ENCODE assay signal across 2 cellular contexts in the genomic region with DNA sequence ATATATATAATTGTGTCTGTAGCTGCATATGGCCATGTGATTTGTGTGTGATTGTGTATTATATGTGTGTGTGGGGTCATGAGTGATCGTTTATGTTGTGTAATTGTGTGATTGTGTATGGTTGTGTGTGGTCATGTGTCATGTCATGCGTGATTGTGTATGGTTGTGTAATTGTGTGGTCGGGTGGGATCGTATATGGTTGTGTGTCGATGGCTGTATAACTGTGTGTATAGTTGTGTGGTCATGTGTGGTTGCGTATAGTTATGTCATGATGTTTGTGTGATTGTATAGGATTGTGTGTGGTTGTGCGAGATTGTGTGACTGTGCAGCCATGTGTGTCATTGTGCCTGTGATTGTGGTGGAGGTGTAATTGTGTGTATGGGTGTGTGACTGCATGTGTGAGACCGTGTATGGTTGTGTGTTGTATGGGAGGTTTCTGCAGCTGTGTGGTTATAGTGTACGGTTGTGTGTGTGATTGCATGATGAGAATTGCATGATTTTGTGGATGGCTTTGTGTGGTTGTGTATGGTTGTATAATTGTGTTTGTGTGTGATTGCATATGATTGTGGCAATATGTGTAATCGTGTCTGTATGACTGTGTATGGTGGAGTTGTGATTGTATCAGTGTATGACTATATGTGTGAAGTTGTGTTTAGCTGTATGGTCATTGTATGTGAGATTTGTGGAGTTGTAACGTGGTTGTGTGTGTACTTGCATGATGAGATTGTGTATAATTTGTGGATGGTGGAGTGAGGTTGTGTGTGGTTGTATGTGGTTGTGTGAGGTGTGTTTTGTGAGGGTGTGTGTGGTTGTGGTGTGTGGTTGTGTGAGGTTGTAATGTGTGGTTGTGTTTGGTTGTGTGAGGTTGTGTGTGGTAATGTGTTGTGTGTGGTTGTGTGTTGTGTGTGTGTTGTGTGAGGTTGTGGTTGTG.
TF ChIP-seq lines count a peak whose summit lies in the region.

No MANE protein-coding gene starts in this region.

TF ChIP-seq in GM12891, 5 proteins besides CTCF, POLR2A, EP300 and RAD21:
- no peak for TF ChIP-seq TAF1 (IDR thresholded peaks at IDR 0.05; ENCODE audit: low read depth, low read length)
- TF ChIP-seq SPI1 (IDR thresholded peaks at IDR 0.05; ENCODE audit: low read depth, low read length), result no peak
- TF ChIP-seq POU2F2 (IDR thresholded peaks at IDR 0.05; ENCODE audit: low read depth, low read length), result no peak
- TF ChIP-seq PAX5 (IDR thresholded peaks at IDR 0.05; ENCODE audit: insufficient read depth, low read length, severe bottlenecking), result no peak
- TF ChIP-seq POLR2AphosphoS5 (IDR thresholded peaks at IDR 0.05; ENCODE audit: low read depth, low read length), result no peak
TF ChIP-seq in GM12891: peak in this region for 0.

TF ChIP-seq in GM12878, 131 proteins besides CTCF, POLR2A, EP300 and RAD21:
- TF ChIP-seq, protein P1, sequence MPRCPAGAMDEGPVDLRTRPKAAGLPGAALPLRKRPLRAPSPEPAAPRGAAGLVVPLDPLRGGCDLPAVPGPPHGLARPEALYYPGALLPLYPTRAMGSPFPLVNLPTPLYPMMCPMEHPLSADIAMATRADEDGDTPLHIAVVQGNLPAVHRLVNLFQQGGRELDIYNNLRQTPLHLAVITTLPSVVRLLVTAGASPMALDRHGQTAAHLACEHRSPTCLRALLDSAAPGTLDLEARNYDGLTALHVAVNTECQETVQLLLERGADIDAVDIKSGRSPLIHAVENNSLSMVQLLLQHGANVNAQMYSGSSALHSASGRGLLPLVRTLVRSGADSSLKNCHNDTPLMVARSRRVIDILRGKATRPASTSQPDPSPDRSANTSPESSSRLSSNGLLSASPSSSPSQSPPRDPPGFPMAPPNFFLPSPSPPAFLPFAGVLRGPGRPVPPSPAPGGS (IDR thresholded peaks at IDR 0.05; ENCODE audit: borderline replicate concordance, insufficient read depth, low read depth, low read length, poor library complexity, severe bottlenecking), result peak; percentile 89
- TF ChIP-seq ZNF217 (IDR thresholded peaks at IDR 0.05) (no peak), STAT1 (conservative IDR thresholded peaks at IDR 0.05) (no peak)
- TF ChIP-seq, protein P2, sequence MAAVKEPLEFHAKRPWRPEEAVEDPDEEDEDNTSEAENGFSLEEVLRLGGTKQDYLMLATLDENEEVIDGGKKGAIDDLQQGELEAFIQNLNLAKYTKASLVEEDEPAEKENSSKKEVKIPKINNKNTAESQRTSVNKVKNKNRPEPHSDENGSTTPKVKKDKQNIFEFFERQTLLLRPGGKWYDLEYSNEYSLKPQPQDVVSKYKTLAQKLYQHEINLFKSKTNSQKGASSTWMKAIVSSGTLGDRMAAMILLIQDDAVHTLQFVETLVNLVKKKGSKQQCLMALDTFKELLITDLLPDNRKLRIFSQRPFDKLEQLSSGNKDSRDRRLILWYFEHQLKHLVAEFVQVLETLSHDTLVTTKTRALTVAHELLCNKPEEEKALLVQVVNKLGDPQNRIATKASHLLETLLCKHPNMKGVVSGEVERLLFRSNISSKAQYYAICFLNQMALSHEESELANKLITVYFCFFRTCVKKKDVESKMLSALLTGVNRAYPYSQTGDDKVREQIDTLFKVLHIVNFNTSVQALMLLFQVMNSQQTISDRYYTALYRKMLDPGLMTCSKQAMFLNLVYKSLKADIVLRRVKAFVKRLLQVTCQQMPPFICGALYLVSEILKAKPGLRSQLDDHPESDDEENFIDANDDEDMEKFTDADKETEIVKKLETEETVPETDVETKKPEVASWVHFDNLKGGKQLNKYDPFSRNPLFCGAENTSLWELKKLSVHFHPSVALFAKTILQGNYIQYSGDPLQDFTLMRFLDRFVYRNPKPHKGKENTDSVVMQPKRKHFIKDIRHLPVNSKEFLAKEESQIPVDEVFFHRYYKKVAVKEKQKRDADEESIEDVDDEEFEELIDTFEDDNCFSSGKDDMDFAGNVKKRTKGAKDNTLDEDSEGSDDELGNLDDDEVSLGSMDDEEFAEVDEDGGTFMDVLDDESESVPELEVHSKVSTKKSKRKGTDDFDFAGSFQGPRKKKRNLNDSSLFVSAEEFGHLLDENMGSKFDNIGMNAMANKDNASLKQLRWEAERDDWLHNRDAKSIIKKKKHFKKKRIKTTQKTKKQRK (IDR thresholded peaks at IDR 0.05; ENCODE audit: low read depth, low read length), result no peak
